ENCODE assay signal across 15 cellular contexts in genomic region chr10:113865896-113866295, GRCh38.
"Had no signal": no experiment of that assay in that cellular context is flagged by ENCODE, and none has a peak within 500 bp of the region (broad histone marks: within the 10 kb centered on the region; RNA-seq: fewer than 3 reads in every experiment).

No MANE protein-coding gene starts in this region.

- FAIRE-seq: pancreas had no signal

- DNase-seq: activated CD4-positive, alpha-beta T cell treated with anti-CD3 and anti-CD28 coated beads, Interleukin-2, amount 50 U/mL, for 4 hours; activated CD8-positive, alpha-beta memory T cell treated with anti-CD3 and anti-CD28 coated beads for 24 hours; activated CD8-positive, alpha-beta memory T cell treated with anti-CD3 and anti-CD28 coated beads, Interleukin-2, amount 50 U/mL, for 4 hours; activated naive CD4-positive, alpha-beta T cell treated with Interleukin-2 at 50 U/mL for 16 hours; activated naive CD8-positive, alpha-beta T cell treated with anti-CD3 and anti-CD28 coated beads for 36 hours; activated T-cell treated with anti-CD3 and anti-CD28 coated beads, Interleukin-2, amount 50 U/mL, for 24 hours; colonic mucosa; endodermal cell; esophagus squamous epithelium; gastrocnemius medialis; hippocampal formation; pancreas; right cardiac atrium; stimulated activated CD4-positive, alpha-beta T cell treated with anti-CD3 and anti-CD28 coated beads, Interleukin-4, amount 100 ng/mL, for 24 hours; stimulated activated naive CD8-positive, alpha-beta T cell treated with anti-CD3 and anti-CD28 coated beads, Interleukin-15, Interleukin-2, amounts not matched to agents 100 U/mL and 50 U/mL, for 24 hours had no signal
